9 cellular contexts compared by ENCODE assay signal in genomic region chr19:46296722-46297431, GRCh38. TPM values are rescaled to one million over a fixed set of nuclear protein-coding genes. Genes with fewer than 3 reads are reported as not detected.
DNase-seq lines count a peak whose midpoint lies in the region; ATAC-seq and TF ChIP-seq lines count a peak whose summit lies in the region.
"Had no signal": no experiment of that assay in that cellular context is flagged by ENCODE, and none has a peak within 500 bp of the region (broad histone marks: within the 10 kb centered on the region; RNA-seq: fewer than 3 reads in every experiment).

TSS of gene HIF3A (plus strand) at chr19:46297042. CDS start at chr19:46297077, 35 bp downstream.

- H3K27ac ChIP-seq in SK-N-MC: no peak within 1 kb of the TSS
- peak within 1 kb of the TSS; percentile 66 to 82 for H3K27ac ChIP-seq in ovary

- H3K9me3 ChIP-seq in SK-N-MC (ENCODE audit: low read depth, low read length): no peaks in the 10 kb centered on the region
- no peaks in the 10 kb centered on the region for H3K9me3 ChIP-seq in ovary

- DNase-seq in DMS114 treated with DMSO at 0.1 percent for 48 hours (lab: John Stamatoyannopoulos, UW; ENCODE audit: unreplicated experiment): peak; percentile 43
- DNase-seq in SK-N-MC (ENCODE audit: low read depth, low spot score): peak; percentile 35
- DNase-seq in left cardiac atrium: peak; percentile 71
- peak; percentile 78 to 89 (median 86) for DNase-seq in ovary
- DNase-seq in activated CD8-positive, alpha-beta memory T cell treated with anti-CD3 and anti-CD28 coated beads, Interleukin-2, amount 50 U/mL, for 48 hours: no peak
- DNase-seq in HuH-7.5 (ENCODE audit: low spot score): no peak

- intact Hi-C loops in left cardiac atrium (cut with DNase I): no loop called here
- intact Hi-C loops in ovary (cut with DNase I): loop anchor here in 2 of 4 donors (10.0 kb wide), 2 partner anchors 58 to 228 kb away; no protein-coding TSS in a partner anchor

- TF ChIP-seq POLR2A in ovary (IDR thresholded peaks at IDR 0.05): no peak

- peak within 1 kb of the TSS; percentile 89 for H3K4me3 ChIP-seq in SK-N-MC
- peak within 1 kb of the TSS; percentile 44 for H3K4me3 ChIP-seq in ovary

- TF ChIP-seq CTCF in ovary (IDR thresholded peaks at IDR 0.05): no peak

- ATAC-seq in left cardiac atrium: peak; percentile 20 to 23
- ATAC-seq in GM19467 (IDR thresholded peaks at IDR 0.05; ENCODE audit: unreplicated experiment): no peak
- no peak for ATAC-seq in GM18909 (IDR thresholded peaks at IDR 0.05; ENCODE audit: poor library complexity, unreplicated experiment)

- peaks cover 16% of the 10 kb centered on the region for H3K4me1 ChIP-seq in ovary (ENCODE audit: insufficient read depth)

- no peaks in the 10 kb centered on the region for H3K27me3 ChIP-seq in ovary

- H3K36me3 ChIP-seq in SK-N-MC (ENCODE audit: insufficient read depth, low read length): no peaks in the 10 kb centered on the region
- no peaks in the 10 kb centered on the region for H3K36me3 ChIP-seq in ovary

- H3K9ac ChIP-seq in SK-N-MC (ENCODE audit: insufficient read length): peak within 1 kb of the TSS; percentile 55

- 3 to 8% (median 3%) methylated on average over 32 to 44 of the region's 44 CpGs for WGBS in ovary, 3 donors

- TF ChIP-seq EP300 in ovary (IDR thresholded peaks at IDR 0.05): no peak

RNA-seq across cellular contexts. Expression of gene HIF3A, which starts in this region (rescaled TPM):
- total RNA-seq in left cardiac atrium (10 to 100 TPM; 51.0 to 53.0 TPM), ovary (10 to 100 TPM; 27.0 to 82.2 (median 57.7) TPM)
- 10 to 100 TPM; 10.8 to 37.9 TPM for polyA plus RNA-seq in ovary
- total RNA-seq: M059J had no signal

Comparison
In these comparisons a context has a peak if more than half of its experiments do, and no peak if none do; other contexts are left out.
1. DNase-seq: peak in DMS114 treated with DMSO at 0.1 percent for 48 hours (single experiment), SK-N-MC (single experiment), left cardiac atrium (single experiment) and ovary (5 of 5); none in activated CD8-positive, alpha-beta memory T cell treated with anti-CD3 and anti-CD28 coated beads, Interleukin-2, amount 50 U/mL, for 48 hours (single experiment) and HuH-7.5 (single experiment).
2. ATAC-seq: peak in left cardiac atrium (2 of 2); none in GM19467 (single experiment) and GM18909 (single experiment).